Comparison of ENCODE assay signal across 1 cellular context in genomic region chr7:39695852-39696586, GRCh38.
TF ChIP-seq lines count a peak whose summit lies in the region.

No MANE protein-coding gene starts in this region.

TF ChIP-seq in IMR-90, 13 proteins besides CTCF, POLR2A, EP300 and RAD21:
- TF ChIP-seq SMC3 (IDR thresholded peaks at IDR 0.05; ENCODE audit: low read depth, low read length) (no peak), CEBPB (IDR thresholded peaks at IDR 0.05; ENCODE audit: low read depth, low read length) (peak; percentile 48), USF2 (IDR thresholded peaks at IDR 0.05; ENCODE audit: low read depth, low read length) (no peak), MAZ (IDR thresholded peaks at IDR 0.05; ENCODE audit: borderline replicate concordance, low read depth, low read length) (no peak)
